Comparison of ENCODE assay signal across 21 cellular contexts in genomic region chr12:100213016-100213891, GRCh38. TPM values are rescaled to one million over a fixed set of nuclear protein-coding genes. Genes with fewer than 3 reads are reported as not detected.
DNase-seq lines count a peak whose midpoint lies in the region; ATAC-seq, FAIRE-seq and TF ChIP-seq lines count a peak whose summit lies in the region.
"Had no signal": no experiment of that assay in that cellular context is flagged by ENCODE, and none has a peak within 500 bp of the region (broad histone marks: within the 10 kb centered on the region; RNA-seq: fewer than 3 reads in every experiment).

No MANE protein-coding gene starts in this region.

- H3K27me3 ChIP-seq in hepatocyte, result no peaks in the 10 kb centered on the region
- no peaks in the 10 kb centered on the region for H3K27me3 ChIP-seq in right lobe of liver
- H3K27me3 ChIP-seq in spleen (replicated peaks in 1 of 7), result no peaks in the 10 kb centered on the region
- H3K27me3 ChIP-seq in stomach, result no peaks in the 10 kb centered on the region
- H3K27me3 ChIP-seq: BE2C had no signal

- no peaks in the 10 kb centered on the region for H3K79me2 ChIP-seq in hepatocyte

- FAIRE-seq in G401.6 (lab: Jason Lieb, UNC), result peak; percentile 3

- ATAC-seq in right lobe of liver, result peak; percentile 60 to 80 (median 72)
- ATAC-seq: HCT116 had no signal

- no peaks in the 10 kb centered on the region for H3K9me2 ChIP-seq in hepatocyte (replicated peaks; ENCODE audit: insufficient read depth)

- intact Hi-C loops in right lobe of liver (cut with DNase I), result no loop called here
- intact Hi-C loops in spleen (cut with DNase I; ENCODE audit: low total_unique reads), result no loop called here
- intact Hi-C loops in stomach (cut with DNase I; ENCODE audit: low total_unique reads), result no loop called here

- TF ChIP-seq CTCF in hepatocyte (IDR thresholded peaks at IDR 0.05; ENCODE audit: poor library complexity) (no peak), right lobe of liver (IDR thresholded peaks at IDR 0.05) (no peak), spleen (IDR thresholded peaks at IDR 0.05 in 8 of 11, conservative IDR thresholded peaks at IDR 0.05 in 3 of 11) (no peak), stomach (IDR thresholded peaks at IDR 0.05) (no peak)

- H3K36me3 ChIP-seq in hepatocyte (replicated peaks; ENCODE audit: insufficient read depth, low read depth), result no peaks in the 10 kb centered on the region
- peaks cover 0 to 30% (median 7%) of the 10 kb centered on the region in 4 donors for H3K36me3 ChIP-seq in right lobe of liver
- H3K36me3 ChIP-seq in spleen, result peaks cover 5 to 100% (median 61%) of the 10 kb centered on the region in 6 donors
- H3K36me3 ChIP-seq in stomach, result peaks cover 15 to 75% (median 63%) of the 10 kb centered on the region in 4 donors

- DNase-seq in hepatocyte (ENCODE audit: low spot score), result no peak
- DNase-seq in right lobe of liver, result no peak
- peak; percentile 9 for DNase-seq in spleen
- DNase-seq in stimulated activated CD8-positive, alpha-beta memory T cell treated with anti-CD3 and anti-CD28 coated beads, Interleukin-4, amount 100 ng/mL, for 48 hours, result no peak
- DNase-seq in stomach, result no peak
- DNase-seq in activated CD4-positive, alpha-beta T cell treated with anti-CD3 and anti-CD28 coated beads for 48 hours, result no peak
- DNase-seq: ACHN; BE2C; C1 segment of cervical spinal cord; CD4-positive, CD25-positive, alpha-beta regulatory T cell; CD8-positive, alpha-beta memory T cell; COR-L47; DMS153; DMS79; GF-D8; GOT3; H7; HFFc6; KG1 had no signal

- no peak overlapping the region for H2AFZ ChIP-seq in hepatocyte

- H4K20me1 ChIP-seq in hepatocyte (ENCODE audit: insufficient read depth, poor library complexity, severe bottlenecking), result no peaks in the 10 kb centered on the region

- H3K4me1 ChIP-seq in hepatocyte (ENCODE audit: insufficient read depth) (peaks cover 6% of the 10 kb centered on the region), right lobe of liver (peaks cover 0 to 43% (median 7%) of the 10 kb centered on the region in 4 donors), spleen (peaks cover 0 to 3% (median 0%) of the 10 kb centered on the region in 6 donors), stomach (peaks cover 0 to 31% (median 7%) of the 10 kb centered on the region in 4 donors)
- H3K4me1 ChIP-seq: BE2C had no signal

- H3K27ac ChIP-seq in hepatocyte (peak overlapping the region; percentile 33), right lobe of liver (peak overlapping the region; percentile 34 to 76 (median 64)), spleen (no peak overlapping the region), stomach (peak overlapping the region in 2 of 5 donors; percentile 18 to 37)

- H3K9me3 ChIP-seq in hepatocyte (ENCODE audit: low read depth), result no peaks in the 10 kb centered on the region
- H3K9me3 ChIP-seq in right lobe of liver, result no peaks in the 10 kb centered on the region
- H3K9me3 ChIP-seq in spleen, result no peaks in the 10 kb centered on the region
- no peaks in the 10 kb centered on the region for H3K9me3 ChIP-seq in stomach
- H3K9me3 ChIP-seq: BE2C had no signal

- H3K4me2 ChIP-seq in hepatocyte, result peak overlapping the region; percentile 5

- TF ChIP-seq POLR2A in right lobe of liver (IDR thresholded peaks at IDR 0.05) (no peak), spleen (IDR thresholded peaks at IDR 0.05) (no peak), stomach (IDR thresholded peaks at IDR 0.05) (no peak)

- 68% methylated on average over 5 of the region's 5 CpGs for WGBS in hepatocyte (ENCODE audit: low lambda C conversion rate, missing lambda C conversion rate)
- WGBS in right lobe of liver (ENCODE audit: insufficient coverage, low coverage, low lambda C conversion rate, missing lambda C conversion rate), result 48% methylated on average over 5 of the region's 5 CpGs
- 85 to 94% (median 92%) methylated on average over 5 of the region's 5 CpGs for WGBS in spleen, 5 donors
- WGBS in stomach, 5 donors, result 43 to 72% (median 58%) methylated on average over 5 of the region's 5 CpGs

- TF ChIP-seq EP300 in stomach (IDR thresholded peaks at IDR 0.05), result no peak

- H3K4me3 ChIP-seq in hepatocyte (no peak overlapping the region), right lobe of liver (no peak overlapping the region), spleen (no peak overlapping the region), stomach (no peak overlapping the region)

RNA-seq across cellular contexts. Expression of gene ACTR6, which starts 12.6 kb away (rescaled TPM):
- 21.4 and 38.0 TPM in 2 replicates for total RNA-seq in hepatocyte
- polyA plus RNA-seq in hepatocyte, result 18.0 and 20.4 TPM in 2 replicates
- 10 to 100 TPM in 4 of 6 experiments, 1 to 10 TPM in 2; 5.7 to 16.0 (median 13.1) TPM for total RNA-seq in right lobe of liver
- total RNA-seq in spleen, result 10 to 100 TPM; 20.1 to 32.4 (median 25.1) TPM
- polyA plus RNA-seq in spleen, result 10 to 100 TPM; 15.0 to 23.1 (median 18.4) TPM
- total RNA-seq in stomach, result 10 to 100 TPM in 2 of 5 donors, 1 to 10 TPM in 2, under 1 TPM in 1; 0.58 to 40.7 (median 8.4) TPM
- 10 to 100 TPM; 12.1 to 17.1 (median 14.7) TPM for polyA plus RNA-seq in stomach

RNA-seq across cellular contexts. Expression of gene DEPDC4, which starts 53.6 kb away (rescaled TPM):
- total RNA-seq in hepatocyte, result 1.3 and 4.8 TPM in 2 replicates
- polyA plus RNA-seq in hepatocyte, result 0.69 and 3.3 TPM in 2 replicates
- 1 to 10 TPM in 4 of 6 experiments, under 1 TPM in 2; 0.37 to 2.0 (median 1.4) TPM for total RNA-seq in right lobe of liver
- 1 to 10 TPM in 1 of 7 donors, under 1 TPM in 4, not detected in 2; 0.26 to 1.4 (median 0.73) TPM for total RNA-seq in spleen
- polyA plus RNA-seq in spleen, result under 1 TPM; 0.22 to 0.64 (median 0.24) TPM
- 1 to 10 TPM in 2 of 5 donors, under 1 TPM in 1, not detected in 2; 0.55 to 3.1 (median 1.6) TPM for total RNA-seq in stomach
- under 1 TPM in 2 of 3 donors, not detected in 1; 0.48 to 0.50 TPM for polyA plus RNA-seq in stomach
- total RNA-seq: CD4-positive, CD25-positive, alpha-beta regulatory T cell had no signal
- polyA plus RNA-seq: CD8-positive, alpha-beta memory T cell had no signal

RNA-seq across cellular contexts. Expression of gene SCYL2, which starts 53.7 kb away (rescaled TPM):
- total RNA-seq in hepatocyte, result 55.0 and 74.5 TPM in 2 replicates
- polyA plus RNA-seq in hepatocyte, result 17.2 and 18.0 TPM in 2 replicates
- total RNA-seq in right lobe of liver, result 10 to 100 TPM; 17.9 to 34.1 (median 28.0) TPM
- 10 to 100 TPM; 35.8 to 72.4 (median 48.7) TPM for total RNA-seq in spleen
- 10 to 100 TPM in 1 of 3 donors, 1 to 10 TPM in 2; 8.4 to 10.9 (median 9.5) TPM for polyA plus RNA-seq in spleen
- 10 to 100 TPM; 22.3 to 97.3 (median 70.3) TPM for total RNA-seq in stomach
- 10 to 100 TPM in 2 of 3 donors, 1 to 10 TPM in 1; 9.1 to 17.4 (median 11.8) TPM for polyA plus RNA-seq in stomach

Comparison
In these comparisons a context has a peak if more than half of its experiments do, and no peak if none do; other contexts are left out.
1. H3K27ac ChIP-seq: peak in hepatocyte (single experiment) and right lobe of liver (3 of 3); none in spleen (0 of 8).